ENCODE assay signal across 1 cellular context in genomic region chr18:47930844-47931706, GRCh38.
A peak's percentile ranks its signal among the peaks of the same experiment; 100 is the strongest.
TF ChIP-seq lines count a peak whose summit lies in the region.

No MANE protein-coding gene starts in this region.

TF ChIP-seq in HepG2, 621 proteins besides CTCF, POLR2A, EP300 and RAD21 (continued from another document):
- TF ChIP-seq ZNF18 (CRISPR knock-in tag; IDR thresholded peaks at IDR 0.05; ENCODE audit: insufficient replicate concordance), result peak; percentile 79
- 0 out of 2 replicates have a peak, but pooled peaks have one; percentile 5 for TF ChIP-seq KDM5A (IDR thresholded peaks at IDR 0.05; ENCODE audit: borderline replicate concordance, low read length)
- peak; percentile 45; the same call in 1 of the 2 replicates for TF ChIP-seq ZNF280B (CRISPR knock-in tag; IDR thresholded peaks at IDR 0.05; ENCODE audit: borderline replicate concordance)
- TF ChIP-seq ZNF142 (CRISPR knock-in tag; IDR thresholded peaks at IDR 0.05), result peak; percentile 90
- no peak; the same call in 1 of the 2 replicates for TF ChIP-seq ZBTB44 (CRISPR knock-in tag; IDR thresholded peaks at IDR 0.05)
- peak; percentile 77 for TF ChIP-seq CAMTA2 (CRISPR knock-in tag; IDR thresholded peaks at IDR 0.05; ENCODE audit: borderline replicate concordance)
- TF ChIP-seq TARDBP (CRISPR knock-in tag; IDR thresholded peaks at IDR 0.05), result 0 out of 2 replicates have a peak, but pooled peaks have one; percentile 21
- TF ChIP-seq BRD4 (CRISPR knock-in tag; IDR thresholded peaks at IDR 0.05), result no peak; the same call in 1 of the 2 replicates
- TF ChIP-seq ZNF841 (CRISPR knock-in tag; IDR thresholded peaks at IDR 0.05; ENCODE audit: borderline replicate concordance), result peak; percentile 90; the same call in 1 of the 2 replicates
- TF ChIP-seq ZNF788 (CRISPR knock-in tag; IDR thresholded peaks at IDR 0.05; ENCODE audit: borderline replicate concordance), result peak; percentile 86
- TF ChIP-seq ATF2 (CRISPR knock-in tag; IDR thresholded peaks at IDR 0.05), result peak; percentile 18; the same call in 1 of the 2 replicates
- no peak for TF ChIP-seq FOSL2 (CRISPR knock-in tag; IDR thresholded peaks at IDR 0.05)
- TF ChIP-seq ATAD3A (CRISPR knock-in tag; IDR thresholded peaks at IDR 0.05), result no peak
- TF ChIP-seq ZNF329 (CRISPR knock-in tag; IDR thresholded peaks at IDR 0.05; ENCODE audit: low read depth), result peak; percentile 47; the same call in 1 of the 2 replicates
- peak; percentile 83 for TF ChIP-seq ARNT2 (CRISPR knock-in tag; IDR thresholded peaks at IDR 0.05; ENCODE audit: low read depth)
- TF ChIP-seq ZNF580 (CRISPR knock-in tag; IDR thresholded peaks at IDR 0.05; ENCODE audit: borderline replicate concordance, low read depth), result peak; percentile 84; the same call in 1 of the 2 replicates
- TF ChIP-seq AKNA (CRISPR knock-in tag; IDR thresholded peaks at IDR 0.05; ENCODE audit: borderline replicate concordance), result peak; percentile 69; the same call in 1 of the 2 replicates
- no peak for TF ChIP-seq NAIF1 (CRISPR knock-in tag; IDR thresholded peaks at IDR 0.05; ENCODE audit: borderline replicate concordance)
- peak; percentile 93 for TF ChIP-seq ZGPAT (CRISPR knock-in tag; IDR thresholded peaks at IDR 0.05)
- peak; percentile 87 for TF ChIP-seq ZNF431 (CRISPR knock-in tag; IDR thresholded peaks at IDR 0.05; ENCODE audit: borderline replicate concordance, low read depth)
- peak; percentile 21; the same call in 1 of the 2 replicates for TF ChIP-seq PITX1 (CRISPR knock-in tag; IDR thresholded peaks at IDR 0.05)
- TF ChIP-seq MTERF4 (CRISPR knock-in tag; IDR thresholded peaks at IDR 0.05), result peak; percentile 56; the same call in 1 of the 2 replicates
- TF ChIP-seq ZNF33A (CRISPR knock-in tag; IDR thresholded peaks at IDR 0.05; ENCODE audit: borderline replicate concordance), result no peak
TF ChIP-seq in HepG2: peak in this region for 329.
